1 cellular context compared by ENCODE assay signal in the genomic region with DNA sequence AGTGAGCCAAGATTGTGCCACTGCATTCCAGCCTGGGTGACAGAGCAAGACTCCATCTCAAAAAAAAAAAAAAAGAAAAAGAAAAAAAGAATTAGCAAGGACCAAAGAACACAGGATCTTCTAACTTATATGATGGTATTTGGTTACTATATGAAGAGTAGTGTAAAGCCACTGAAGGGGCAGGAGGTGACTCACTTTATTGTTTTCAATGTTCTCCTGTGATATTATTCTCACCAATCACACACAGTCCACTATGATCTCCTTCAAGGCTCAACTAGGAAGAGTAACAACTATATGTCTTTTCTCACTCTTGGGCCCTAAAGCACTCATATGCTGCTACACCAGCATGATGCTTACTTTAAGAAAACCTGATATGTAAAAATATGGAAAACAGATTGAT.
TF ChIP-seq lines count a peak whose summit lies in the region.

No MANE protein-coding gene starts in this region.

TF ChIP-seq in IMR-90, 13 proteins besides CTCF, POLR2A, EP300 and RAD21:
- no peak for TF ChIP-seq MAZ (IDR thresholded peaks at IDR 0.05; ENCODE audit: borderline replicate concordance, low read depth, low read length)
- no peak for TF ChIP-seq USF2 (IDR thresholded peaks at IDR 0.05; ENCODE audit: low read depth, low read length)
- TF ChIP-seq MXI1 (IDR thresholded peaks at IDR 0.05; ENCODE audit: borderline replicate concordance, low read depth, low read length), result no peak
- no peak for TF ChIP-seq NFE2L2 (IDR thresholded peaks at IDR 0.05; ENCODE audit: low read depth, low read length)
- no peak for TF ChIP-seq RCOR1 (IDR thresholded peaks at IDR 0.05; ENCODE audit: insufficient replicate concordance, low read length)
- TF ChIP-seq CHD1 (IDR thresholded peaks at IDR 0.05; ENCODE audit: low read depth, low read length), result no peak
- TF ChIP-seq FOS (IDR thresholded peaks at IDR 0.05; ENCODE audit: low read depth, low read length), result no peak
- TF ChIP-seq BHLHE40 (IDR thresholded peaks at IDR 0.05; ENCODE audit: low read depth, low read length), result no peak
- TF ChIP-seq SMC3 (IDR thresholded peaks at IDR 0.05; ENCODE audit: low read depth, low read length), result no peak
- TF ChIP-seq MAFK (IDR thresholded peaks at IDR 0.05; ENCODE audit: low read depth, low read length), result no peak
- TF ChIP-seq RFX5 (IDR thresholded peaks at IDR 0.05; ENCODE audit: low read depth, low read length), result no peak
- TF ChIP-seq CEBPB (IDR thresholded peaks at IDR 0.05; ENCODE audit: low read depth, low read length), result no peak
- TF ChIP-seq, protein P1, sequence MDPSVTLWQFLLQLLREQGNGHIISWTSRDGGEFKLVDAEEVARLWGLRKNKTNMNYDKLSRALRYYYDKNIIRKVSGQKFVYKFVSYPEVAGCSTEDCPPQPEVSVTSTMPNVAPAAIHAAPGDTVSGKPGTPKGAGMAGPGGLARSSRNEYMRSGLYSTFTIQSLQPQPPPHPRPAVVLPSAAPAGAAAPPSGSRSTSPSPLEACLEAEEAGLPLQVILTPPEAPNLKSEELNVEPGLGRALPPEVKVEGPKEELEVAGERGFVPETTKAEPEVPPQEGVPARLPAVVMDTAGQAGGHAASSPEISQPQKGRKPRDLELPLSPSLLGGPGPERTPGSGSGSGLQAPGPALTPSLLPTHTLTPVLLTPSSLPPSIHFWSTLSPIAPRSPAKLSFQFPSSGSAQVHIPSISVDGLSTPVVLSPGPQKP (IDR thresholded peaks at IDR 0.05; ENCODE audit: borderline replicate concordance, low read depth, low read length), result no peak
